Comparison of ENCODE assay signal across 8 cellular contexts in the genomic region with DNA sequence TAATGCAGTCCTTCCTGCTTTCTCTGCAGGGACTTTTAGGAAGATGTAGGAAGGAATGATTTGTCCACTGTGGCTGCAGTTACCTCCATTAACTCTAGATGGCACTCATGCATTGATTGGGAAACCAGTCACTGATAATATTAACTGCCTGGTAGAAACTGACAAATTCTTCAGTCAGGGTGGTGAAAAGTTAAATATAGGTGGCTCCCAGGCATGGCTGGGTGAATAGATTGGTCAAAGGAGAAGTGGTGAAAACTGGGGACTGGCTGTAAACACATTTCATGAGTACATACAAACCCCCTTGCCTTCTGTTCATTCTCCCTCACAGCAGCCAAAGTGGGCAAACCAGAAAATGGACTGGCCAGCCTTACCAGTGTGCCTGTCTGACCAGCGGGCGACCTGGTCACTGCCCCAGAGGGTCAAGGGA.
DNase-seq lines count a peak whose midpoint lies in the region; ATAC-seq and TF ChIP-seq lines count a peak whose summit lies in the region.

No MANE protein-coding gene starts in this region.

- no peak overlapping the region for H3K4me2 ChIP-seq in OCI-LY3 (ENCODE audit: low read length)

- no peaks in the 10 kb centered on the region for H3K36me3 Mint-ChIP-seq in activated CD4-positive, alpha-beta T cell treated with anti-CD3 and anti-CD28 coated beads, Interleukin-2, amount 10 ng/mL, durations not matched to agents 24 days and 14 days (ENCODE audit: low read depth)

- no peak overlapping the region for H3K27ac Mint-ChIP-seq in activated CD4-positive, alpha-beta T cell treated with anti-CD3 and anti-CD28 coated beads, Interleukin-2, amount 10 ng/mL, durations not matched to agents 24 days and 14 days

- DNase-seq in CD1c-positive myeloid dendritic cell (ENCODE audit: extremely low spot score) = peak; percentile 35
- DNase-seq in HK-2 (ENCODE audit: unreplicated experiment) = peak; percentile 35
- peak in 1 of 10 donors; percentile 53 for DNase-seq in dorsolateral prefrontal cortex
- peak; percentile 72 for DNase-seq in medulla oblongata (ENCODE audit: extremely low spot score)
- DNase-seq in activated CD4-positive, alpha-beta T cell treated with anti-CD3 and anti-CD28 coated beads, Interleukin-2, amount 10 ng/mL, durations not matched to agents 24 days and 14 days = no peak

- no peaks in the 10 kb centered on the region for H3K79me2 ChIP-seq in OCI-LY3 (ENCODE audit: low read length)

- no peak overlapping the region for H3K4me3 ChIP-seq in OCI-LY3 (ENCODE audit: low read length)
- no peak overlapping the region for H3K4me3 ChIP-seq in dorsolateral prefrontal cortex

- peaks cover 39% of the 10 kb centered on the region for H3K27me3 ChIP-seq in OCI-LY3 (ENCODE audit: low read depth, low read length)
- H3K27me3 ChIP-seq in dorsolateral prefrontal cortex = no peaks in the 10 kb centered on the region

- H3K9me3 Mint-ChIP-seq in activated CD4-positive, alpha-beta T cell treated with anti-CD3 and anti-CD28 coated beads, Interleukin-2, amount 10 ng/mL, durations not matched to agents 24 days and 14 days = no peaks in the 10 kb centered on the region

- no peaks in the 10 kb centered on the region for H3K27me3 Mint-ChIP-seq in activated CD4-positive, alpha-beta T cell treated with anti-CD3 and anti-CD28 coated beads, Interleukin-2, amount 10 ng/mL, durations not matched to agents 24 days and 14 days

- no peaks in the 10 kb centered on the region for H3K4me1 Mint-ChIP-seq in activated CD4-positive, alpha-beta T cell treated with anti-CD3 and anti-CD28 coated beads, Interleukin-2, amount 10 ng/mL, durations not matched to agents 24 days and 14 days

- 0 out of 2 replicates have a peak overlapping the region, but pooled peaks have one; percentile 8 for H2AFZ ChIP-seq in OCI-LY3 (ENCODE audit: low read depth, low read length)

- no peak for ATAC-seq in HG02610 (IDR thresholded peaks at IDR 0.05; ENCODE audit: unreplicated experiment)
- no peak for ATAC-seq in HG02884 (IDR thresholded peaks at IDR 0.05; ENCODE audit: unreplicated experiment)

- intact Hi-C loops in dorsolateral prefrontal cortex (cut with DNase I) = loop anchor here (1.0 to 10.0 kb wide), 5 partner anchors 206 to 706 kb away; no protein-coding TSS in a partner anchor
- intact Hi-C loops in activated CD4-positive, alpha-beta T cell treated with anti-CD3 and anti-CD28 coated beads, Interleukin-2, amount 10 ng/mL, durations not matched to agents 24 days and 14 days (cut with micrococcal nuclease) = loop anchor here (2.0 to 10.0 kb wide), 2 partner anchors 282 to 624 kb away; no protein-coding TSS in a partner anchor

- H4K20me1 ChIP-seq in OCI-LY3 (ENCODE audit: insufficient read depth, low read length) = no peaks in the 10 kb centered on the region

- no peaks in the 10 kb centered on the region for H3K36me3 ChIP-seq in OCI-LY3 (replicated peaks; ENCODE audit: low read depth, low read length)

- TF ChIP-seq CTCF in OCI-LY3 (IDR thresholded peaks at IDR 0.05; ENCODE audit: low read depth, low read length) = peak; percentile 95
- TF ChIP-seq CTCF in dorsolateral prefrontal cortex (IDR thresholded peaks at IDR 0.05 in 54 of 56, conservative IDR thresholded peaks at IDR 0.05 in 2 of 56; ENCODE audit: low read depth in 1 of 56, partially characterized antibody in 56 of 56) = peak; percentile 67 to 96 (median 88)

- no peak overlapping the region for H3K4me3 Mint-ChIP-seq in activated CD4-positive, alpha-beta T cell treated with anti-CD3 and anti-CD28 coated beads, Interleukin-2, amount 10 ng/mL, durations not matched to agents 24 days and 14 days

- no peaks in the 10 kb centered on the region for H3K9me3 ChIP-seq in OCI-LY3 (ENCODE audit: insufficient read depth, low read length)

- no peak overlapping the region for H3K27ac ChIP-seq in OCI-LY3 (ENCODE audit: low read length)
- H3K27ac ChIP-seq in dorsolateral prefrontal cortex = peak overlapping the region in 12 of 59 donors; percentile 1 to 46 (median 20)

- peaks cover 4% of the 10 kb centered on the region for H3K4me1 ChIP-seq in OCI-LY3 (ENCODE audit: low read length)

- no peak overlapping the region for H3K9ac ChIP-seq in OCI-LY3 (ENCODE audit: low read length)
